In genomic region chr19:23381114-23381513, GRCh38 we compare ENCODE assay signal across 20 cellular contexts. TPM values are rescaled to one million over a fixed set of nuclear protein-coding genes. Genes with fewer than 3 reads are reported as not detected.
DNase-seq lines count a peak whose midpoint lies in the region; ATAC-seq, FAIRE-seq and TF ChIP-seq lines count a peak whose summit lies in the region.
"Had no signal": no experiment of that assay in that cellular context is flagged by ENCODE, and none has a peak within 500 bp of the region (broad histone marks: within the 10 kb centered on the region; RNA-seq: fewer than 3 reads in every experiment).

No MANE protein-coding gene starts in this region.

- CTCF ChIA-PET in activated CD4-positive, alpha-beta T cell treated with anti-CD3 and anti-CD28 coated beads for 36 hours (lab: Charles Lee), result no interaction called here

- POLR2A ChIA-PET in activated CD4-positive, alpha-beta T cell treated with anti-CD3 and anti-CD28 coated beads for 36 hours (lab: Charles Lee), result no interaction called here

- no peaks in the 10 kb centered on the region for H3K27me3 Mint-ChIP-seq in activated CD4-positive, alpha-beta T cell treated with anti-CD3 and anti-CD28 coated beads for 36 hours
- H3K27me3 Mint-ChIP-seq: CD4-positive, alpha-beta T cell had no signal

- no peak for DNase-seq in cardiac muscle cell (ENCODE audit: low read depth in 1 of 2, low spot score in 1 of 2)
- no peak for DNase-seq in Right ventricle myocardium inferior (ENCODE audit: missing footprints)
- no peak for DNase-seq in RCC 7860 (ENCODE audit: low spot score)
- DNase-seq in kidney, result no peak
- DNase-seq in GDM1 (lab: John Stamatoyannopoulos, UW), result no peak
- no peak for DNase-seq in activated CD4-positive, alpha-beta T cell treated with anti-CD3 and anti-CD28 coated beads for 36 hours
- DNase-seq: AML-193; C1 segment of cervical spinal cord; Calu3; CD4-positive, alpha-beta T cell; DMS 273 treated with DMSO at 0.1 percent for 48 hours; GM23248 had no signal

- no peaks in the 10 kb centered on the region for H3K27me3 ChIP-seq in cardiac muscle cell
- H3K27me3 ChIP-seq in BLaER1 treated with 17β-estradiol and CSF1 and Interleukin-3, amounts not matched to agents 10 nM and 100 nM, result no peaks in the 10 kb centered on the region; a peak in 1 of 22 replicates

- no peak overlapping the region for H3K27ac Mint-ChIP-seq in activated CD4-positive, alpha-beta T cell treated with anti-CD3 and anti-CD28 coated beads for 36 hours
- H3K27ac Mint-ChIP-seq: CD4-positive, alpha-beta T cell had no signal

- peaks cover 19% of the 10 kb centered on the region for H3K4me1 ChIP-seq in cardiac muscle cell (ENCODE audit: low read depth)
- no peaks in the 10 kb centered on the region for H3K4me1 ChIP-seq in BLaER1 treated with 17β-estradiol and CSF1 and Interleukin-3, amounts not matched to agents 10 nM and 100 nM
- peaks cover 5 to 8% of the 10 kb centered on the region in 2 donors for H3K4me1 ChIP-seq in kidney (ENCODE audit: control insufficient read depth in 1 of 2, insufficient read depth in 1 of 2, low read depth in 1 of 2, low read length in 2 of 2)

- peak; percentile 14 for FAIRE-seq in RCC 7860 (lab: Jason Lieb, UNC)
- peak; percentile 78 for FAIRE-seq in kidney (lab: Jason Lieb, UNC)
- FAIRE-seq: GM12892, H54, HepG2, HTR-8/SVneo had no signal

- H3K36me3 Mint-ChIP-seq in activated CD4-positive, alpha-beta T cell treated with anti-CD3 and anti-CD28 coated beads for 36 hours (ENCODE audit: low read depth), result peaks cover 85% of the 10 kb centered on the region

- H3K4me3 Mint-ChIP-seq in activated CD4-positive, alpha-beta T cell treated with anti-CD3 and anti-CD28 coated beads for 36 hours, result no peak overlapping the region
- H3K4me3 Mint-ChIP-seq: CD4-positive, alpha-beta T cell had no signal

- H3K27ac ChIP-seq in cardiac muscle cell (peak overlapping the region; percentile 64), kidney (ENCODE audit: low read depth in 2 of 2, low read length in 2 of 2) (no peak overlapping the region)
- no peak overlapping the region for H3K27ac ChIP-seq in BLaER1 treated with 17β-estradiol and CSF1 and Interleukin-3, amounts not matched to agents 10 nM and 100 nM
- H3K27ac ChIP-seq: 22Rv1, GM23248 had no signal

- H3K9ac ChIP-seq in BLaER1 treated with 17β-estradiol and CSF1 and Interleukin-3, amounts not matched to agents 10 nM and 100 nM, result no peak overlapping the region
- no peak overlapping the region for H3K9ac ChIP-seq in kidney (ENCODE audit: low read length in 2 of 2)
- H3K9ac ChIP-seq: GM23248 had no signal

- H3K4me3 ChIP-seq in cardiac muscle cell, result no peak overlapping the region
- H3K4me3 ChIP-seq in BLaER1 treated with 17β-estradiol and CSF1 and Interleukin-3, amounts not matched to agents 10 nM and 100 nM, result peak overlapping the region in 9 of 10 experiments; percentile 18 to 47 (median 30); a peak in 10 of 20 replicates
- H3K4me3 ChIP-seq in kidney (ENCODE audit: low read length in 2 of 2), result no peak overlapping the region
- H3K4me3 ChIP-seq: GM23248 had no signal

- peaks cover 0 to 19% (median 4%) of the 10 kb centered on the region in 11 experiments; a peak in 7 of 22 replicates for H4K20me1 ChIP-seq in BLaER1 treated with 17β-estradiol and CSF1 and Interleukin-3, amounts not matched to agents 10 nM and 100 nM

- intact Hi-C loops in Right ventricle myocardium inferior (cut with DNase I) (loop anchor here (5.0 kb wide), 1 partner anchor 141 kb away; no protein-coding TSS in a partner anchor), kidney (cut with DNase I) (no loop called here)
- intact Hi-C loops in activated CD4-positive, alpha-beta T cell treated with anti-CD3 and anti-CD28 coated beads for 36 hours (cut with DNase I, micrococcal nuclease), result no loop called here

- peaks cover 13% of the 10 kb centered on the region for H3K4me1 Mint-ChIP-seq in activated CD4-positive, alpha-beta T cell treated with anti-CD3 and anti-CD28 coated beads for 36 hours

- H3K9me3 Mint-ChIP-seq in activated CD4-positive, alpha-beta T cell treated with anti-CD3 and anti-CD28 coated beads for 36 hours (ENCODE audit: low read depth), result peaks cover 42% of the 10 kb centered on the region

- peaks cover 2% of the 10 kb centered on the region for H3K9me3 ChIP-seq in cardiac muscle cell (ENCODE audit: low read depth)
- H3K9me3 ChIP-seq in BLaER1 treated with 17β-estradiol and CSF1 and Interleukin-3, amounts not matched to agents 10 nM and 100 nM (replicated peaks in 1 of 11), result peaks cover 100% of the 10 kb centered on the region in 11 experiments
- H3K9me3 ChIP-seq in kidney (ENCODE audit: control insufficient read depth in 1 of 2, low read length in 2 of 2), result peaks cover 0 to 6% of the 10 kb centered on the region in 2 donors

- no peak for TF ChIP-seq CTCF in cardiac muscle cell (IDR thresholded peaks at IDR 0.05; ENCODE audit: low read depth, low read length)
- TF ChIP-seq CTCF in kidney (IDR thresholded peaks at IDR 0.05; ENCODE audit: borderline replicate concordance, extremely low read depth, insufficient read depth), result no peak

- H3K4me2 ChIP-seq in BLaER1 treated with 17β-estradiol and CSF1 and Interleukin-3, amounts not matched to agents 10 nM and 100 nM, result no peak overlapping the region

- ATAC-seq in Right ventricle myocardium inferior, result no peak
- ATAC-seq in activated CD4-positive, alpha-beta T cell treated with anti-CD3 and anti-CD28 coated beads for 36 hours, result no peak
- no peak for ATAC-seq in GM18858 (IDR thresholded peaks at IDR 0.05; ENCODE audit: unreplicated experiment)
- ATAC-seq: HCT116, HepG2 had no signal

- H3K36me3 ChIP-seq in cardiac muscle cell (peaks cover 8% of the 10 kb centered on the region), kidney (ENCODE audit: control insufficient read depth in 1 of 2, insufficient read depth in 2 of 2, low read length in 2 of 2) (peaks cover 0 to 13% of the 10 kb centered on the region in 2 donors)
- H3K36me3 ChIP-seq in BLaER1 treated with 17β-estradiol and CSF1 and Interleukin-3, amounts not matched to agents 10 nM and 100 nM, result peaks cover 97 to 100% (median 99%) of the 10 kb centered on the region in 11 experiments

RNA-seq across cellular contexts. Expression of gene ZNF91, which starts 14.2 kb away (rescaled TPM):
- 52.6 and 78.7 TPM in 2 replicates for total RNA-seq in cardiac muscle cell
- 30.1 and 49.5 TPM in 2 replicates for polyA plus RNA-seq in cardiac muscle cell
- 90.1 TPM for total RNA-seq in Right ventricle myocardium inferior
- 68.5 TPM for total RNA-seq in kidney
- 16.3 TPM for polyA plus RNA-seq in kidney (ENCODE audit: insufficient read depth, low read depth, low replicate concordance)
- total RNA-seq in activated CD4-positive, alpha-beta T cell treated with anti-CD3 and anti-CD28 coated beads for 36 hours, result 10 to 100 TPM; 35.7 to 45.5 TPM

Comparison
In these comparisons a context has a peak if more than half of its experiments do, and no peak if none do; other contexts are left out.
1. H3K4me3 ChIP-seq: peak in BLaER1 treated with 17β-estradiol and CSF1 and Interleukin-3, amounts not matched to agents 10 nM and 100 nM (9 of 10); none in cardiac muscle cell (single experiment) and kidney (0 of 2).